ENCODE assay signal across 9 cellular contexts in the genomic region with DNA sequence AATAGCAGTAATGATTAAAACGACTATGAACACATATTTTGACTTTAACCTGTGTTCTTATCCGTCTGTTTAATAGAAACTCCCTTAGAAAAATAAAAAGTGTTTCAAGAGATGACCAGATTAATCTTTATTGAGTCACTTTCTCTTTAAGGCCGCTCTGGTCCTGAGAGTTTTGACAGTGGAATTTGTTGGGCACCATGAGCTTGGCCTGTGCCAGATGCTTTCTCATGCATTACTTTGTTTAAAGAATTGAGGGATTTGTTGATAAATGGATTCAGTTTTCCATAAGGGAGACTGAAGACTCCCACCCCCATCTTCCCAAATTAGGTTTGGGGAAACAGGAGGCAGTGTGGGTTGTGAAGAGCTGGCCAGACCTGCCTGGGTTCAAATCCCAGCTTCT. TPM values are rescaled to one million over a fixed set of nuclear protein-coding genes. Genes with fewer than 3 reads are reported as not detected.
"Had no signal": no experiment of that assay in that cellular context is flagged by ENCODE, and none has a peak within 500 bp of the region (broad histone marks: within the 10 kb centered on the region; RNA-seq: fewer than 3 reads in every experiment).

No MANE protein-coding gene starts in this region.

- H3K9me3 ChIP-seq: HAP-1 had no signal

- DNase-seq: H7, HFFc6, IMR-90, KG1 had no signal

- H3K36me3 ChIP-seq: HAP-1 had no signal

- ATAC-seq: GM23338, HCT116 had no signal

- H3K4me3 ChIP-seq: GM23338, HAP-1, K562 had no signal

RNA-seq across cellular contexts. Expression of a gene that starts 53.2 kb away (rescaled TPM):
- total RNA-seq: GM23338, H7, HT-29, IMR-90 had no signal
